In the genomic region with DNA sequence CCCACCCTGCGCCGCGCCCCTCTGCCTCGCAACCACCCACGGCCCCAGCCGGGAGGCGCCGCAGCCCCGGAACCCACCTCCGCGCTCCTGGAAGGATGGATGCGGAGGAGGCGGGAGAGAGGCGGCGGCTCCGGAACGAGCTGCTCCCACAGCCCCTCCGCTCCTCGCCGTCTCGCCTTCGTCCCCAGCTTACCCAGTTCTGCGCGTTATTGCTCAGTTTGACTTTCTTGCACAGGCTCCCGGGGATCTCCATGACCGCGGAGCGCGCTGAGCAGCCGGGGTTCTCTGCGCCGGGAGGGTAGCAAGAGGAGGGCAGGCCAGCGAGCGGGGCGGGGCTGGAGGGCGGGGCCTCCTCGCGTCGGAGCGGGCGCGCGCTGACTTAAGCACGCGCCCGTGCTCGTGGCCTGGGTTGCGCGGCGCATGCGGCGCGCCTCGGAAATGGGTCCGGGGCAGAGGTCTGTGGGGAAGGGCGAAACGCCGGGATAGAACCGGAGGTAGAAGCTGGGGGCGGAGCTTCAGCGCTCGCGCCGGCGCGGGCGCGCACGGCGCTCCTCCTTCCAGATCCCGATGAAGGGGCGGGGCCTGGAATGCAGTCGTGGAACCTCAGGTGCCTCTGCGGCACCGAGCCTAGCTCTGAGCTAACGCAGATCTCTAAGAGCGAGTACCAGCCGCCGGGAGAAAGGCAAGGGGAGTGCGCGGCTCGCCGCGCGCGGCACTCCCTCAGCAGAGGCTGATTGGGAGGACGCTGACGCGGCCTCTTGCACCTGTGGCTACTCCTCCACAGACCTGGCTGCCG, we compare ENCODE assay signal across 8 cellular contexts. TPM values are rescaled to one million over a fixed set of nuclear protein-coding genes. Genes with fewer than 3 reads are reported as not detected.
DNase-seq lines count a peak whose midpoint lies in the region; ATAC-seq and TF ChIP-seq lines count a peak whose summit lies in the region.

TSS of gene PAPSS1 (minus strand) at position 308 of the 796 bp plus-strand sequence. CDS start at position 253, 55 bp downstream.

- POLR2A ChIA-PET in naive thymus-derived CD8-positive, alpha-beta T cell (lab: Charles Lee): interaction anchor here (0.6 to 2.6 kb wide), 11 partner anchors 13 to 1840 kb away, joined by 3 to 15 read pairs (median 6); partner anchors contain the start of genes AIMP1, CYP2U1, MCUB and OSTC

- no peaks in the 10 kb centered on the region for H3K9me3 ChIP-seq in Loucy (ENCODE audit: insufficient read depth, low read depth, low read length)
- H3K9me3 ChIP-seq in RWPE2 (ENCODE audit: severe bottlenecking): no peaks in the 10 kb centered on the region

- H3K36me3 Mint-ChIP-seq in activated T-helper 2 cell treated with anti-CD3 and anti-CD28 coated beads, Interferon-gamma antibody, Interleukin-2, Interleukin-4, amounts not matched to agents 10 μg/mL and 5 μg/mL and 100 μg/mL, durations not matched to agents 14 hours and 24 hours and 36 hours (ENCODE audit: low read depth): peaks cover 10% of the 10 kb centered on the region
- H3K36me3 Mint-ChIP-seq in naive thymus-derived CD8-positive, alpha-beta T cell: no peaks in the 10 kb centered on the region
- H3K36me3 Mint-ChIP-seq in stimulated activated naive B cell treated with anti-CD40 and anti-IgM and Interleukin-4, amounts not matched to agents 10 μg/mL and 1 μg/mL and 100 μg/mL, for 72 hours: peaks cover 8 to 13% of the 10 kb centered on the region in 2 donors

- peak within 1 kb of the TSS; percentile 54 for H3K27ac ChIP-seq in RWPE2 (ENCODE audit: poor library complexity, severe bottlenecking)

- H3K9me2 ChIP-seq in Loucy (replicated peaks; ENCODE audit: low read depth, low read length): no peaks in the 10 kb centered on the region

- H3K4me3 Mint-ChIP-seq in activated T-helper 2 cell treated with anti-CD3 and anti-CD28 coated beads, Interferon-gamma antibody, Interleukin-2, Interleukin-4, amounts not matched to agents 10 μg/mL and 5 μg/mL and 100 μg/mL, durations not matched to agents 14 hours and 24 hours and 36 hours (ENCODE audit: low read depth): peak within 1 kb of the TSS; percentile 91
- peak within 1 kb of the TSS; percentile 93 to 98 (median 95) for H3K4me3 Mint-ChIP-seq in naive thymus-derived CD8-positive, alpha-beta T cell
- peak within 1 kb of the TSS; percentile 96 to 97 for H3K4me3 Mint-ChIP-seq in stimulated activated naive B cell treated with anti-CD40 and anti-IgM and Interleukin-4, amounts not matched to agents 10 μg/mL and 1 μg/mL and 100 μg/mL, for 72 hours

- H3K4me1 Mint-ChIP-seq in activated T-helper 2 cell treated with anti-CD3 and anti-CD28 coated beads, Interferon-gamma antibody, Interleukin-2, Interleukin-4, amounts not matched to agents 10 μg/mL and 5 μg/mL and 100 μg/mL, durations not matched to agents 14 hours and 24 hours and 36 hours (ENCODE audit: low read depth): peaks cover 27% of the 10 kb centered on the region
- peaks cover 22 to 32% (median 30%) of the 10 kb centered on the region in 4 donors for H3K4me1 Mint-ChIP-seq in naive thymus-derived CD8-positive, alpha-beta T cell
- H3K4me1 Mint-ChIP-seq in stimulated activated naive B cell treated with anti-CD40 and anti-IgM and Interleukin-4, amounts not matched to agents 10 μg/mL and 1 μg/mL and 100 μg/mL, for 72 hours: peaks cover 22 to 35% of the 10 kb centered on the region in 2 donors

- H3K4me1 ChIP-seq in Loucy (ENCODE audit: insufficient read depth, low read length, poor library complexity, severe bottlenecking): peaks cover 45% of the 10 kb centered on the region
- peaks cover 6% of the 10 kb centered on the region for H3K4me1 ChIP-seq in RWPE2 (ENCODE audit: insufficient read depth, poor library complexity, severe bottlenecking)

- intact Hi-C loops in activated T-helper 2 cell treated with anti-CD3 and anti-CD28 coated beads, Interferon-gamma antibody, Interleukin-2, Interleukin-4, amounts not matched to agents 10 μg/mL and 5 μg/mL and 100 μg/mL, durations not matched to agents 14 hours and 24 hours and 36 hours (cut with micrococcal nuclease): loop anchor here (1.0 kb wide), 4 partner anchors 104 to 1404 kb away; partner anchors contain the start of genes AIMP1, HADH, RPL34 and SGMS2

- H3K27me3 ChIP-seq in H7 (ENCODE audit: control insufficient read depth, insufficient read depth, low read length) (no peaks in the 10 kb centered on the region; the same call in 1 of the 2 replicates), Loucy (ENCODE audit: insufficient read depth, low read length, poor library complexity, severe bottlenecking) (no peaks in the 10 kb centered on the region), RWPE2 (ENCODE audit: insufficient read depth, poor library complexity, severe bottlenecking) (no peaks in the 10 kb centered on the region)

- DNase-seq in ELR (ENCODE audit: low read depth) (peak; percentile 97), H7 (peak; percentile 96), RWPE2 (ENCODE audit: low spot score) (peak; percentile 97), fibroblast of mammary gland (ENCODE audit: low read depth) (peak; percentile 95)
- DNase-seq in activated T-helper 2 cell treated with anti-CD3 and anti-CD28 coated beads, Interferon-gamma antibody, Interleukin-2, Interleukin-4, amounts not matched to agents 10 μg/mL and 5 μg/mL and 100 μg/mL, durations not matched to agents 14 hours and 24 hours and 36 hours (ENCODE audit: low spot score): peak; percentile 92
- peak; percentile 89 to 97 (median 95) for DNase-seq in naive thymus-derived CD8-positive, alpha-beta T cell
- DNase-seq in stimulated activated naive B cell treated with anti-CD40 and anti-IgM and Interleukin-4, amounts not matched to agents 10 μg/mL and 1 μg/mL and 100 μg/mL, for 72 hours: peak; percentile 91

- H3F3A ChIP-seq in Loucy (ENCODE audit: low read depth): no peaks in the 10 kb centered on the region

- peak within 1 kb of the TSS; percentile 84 for H3K4me2 ChIP-seq in Loucy (ENCODE audit: low read depth, low read length, poor library complexity, severe bottlenecking)

- no peaks in the 10 kb centered on the region for H3K9me3 Mint-ChIP-seq in activated T-helper 2 cell treated with anti-CD3 and anti-CD28 coated beads, Interferon-gamma antibody, Interleukin-2, Interleukin-4, amounts not matched to agents 10 μg/mL and 5 μg/mL and 100 μg/mL, durations not matched to agents 14 hours and 24 hours and 36 hours
- no peaks in the 10 kb centered on the region for H3K9me3 Mint-ChIP-seq in naive thymus-derived CD8-positive, alpha-beta T cell
- no peaks in the 10 kb centered on the region for H3K9me3 Mint-ChIP-seq in stimulated activated naive B cell treated with anti-CD40 and anti-IgM and Interleukin-4, amounts not matched to agents 10 μg/mL and 1 μg/mL and 100 μg/mL, for 72 hours

- H3K4me3 ChIP-seq in H7 (ENCODE audit: insufficient read depth, low read depth, low read length): peak within 1 kb of the TSS; percentile 86
- H3K4me3 ChIP-seq in Loucy (ENCODE audit: low read length, poor library complexity, severe bottlenecking): peak within 1 kb of the TSS; percentile 77
- peak within 1 kb of the TSS; percentile 61 for H3K4me3 ChIP-seq in RWPE2 (ENCODE audit: severe bottlenecking)
- peak within 1 kb of the TSS; percentile 86 for H3K4me3 ChIP-seq in fibroblast of mammary gland (ENCODE audit: control insufficient read depth, low read depth, low read length)

- peak within 1 kb of the TSS; percentile 72 for H3K9ac ChIP-seq in Loucy (ENCODE audit: low read depth, low read length, poor library complexity, severe bottlenecking)

- peaks cover 17% of the 10 kb centered on the region for H4K20me1 ChIP-seq in Loucy (ENCODE audit: insufficient read depth, low read length, poor library complexity, severe bottlenecking)

- H3K36me3 ChIP-seq in H7 (replicated peaks; ENCODE audit: control insufficient read depth, insufficient read depth, low read length) (no peaks in the 10 kb centered on the region; the same call in 1 of the 2 replicates), Loucy (ENCODE audit: insufficient read depth, low read length) (no peaks in the 10 kb centered on the region), RWPE2 (ENCODE audit: low read depth) (no peaks in the 10 kb centered on the region; the same call in 1 of the 2 replicates)

- TF ChIP-seq CTCF in Loucy (conservative IDR thresholded peaks at IDR 0.05; ENCODE audit: low read length) (no peak), RWPE2 (IDR thresholded peaks at IDR 0.05; ENCODE audit: poor library complexity, severe bottlenecking) (no peak), fibroblast of mammary gland (conservative IDR thresholded peaks at IDR 0.05; ENCODE audit: control insufficient read depth, insufficient read depth, low read depth, low read length) (no peak)

- H3K79me2 ChIP-seq in Loucy (ENCODE audit: insufficient read depth, low read length): peaks cover 37% of the 10 kb centered on the region

- H3K27ac Mint-ChIP-seq in activated T-helper 2 cell treated with anti-CD3 and anti-CD28 coated beads, Interferon-gamma antibody, Interleukin-2, Interleukin-4, amounts not matched to agents 10 μg/mL and 5 μg/mL and 100 μg/mL, durations not matched to agents 14 hours and 24 hours and 36 hours: peak within 1 kb of the TSS; percentile 87
- peak within 1 kb of the TSS; percentile 87 to 98 (median 95) for H3K27ac Mint-ChIP-seq in naive thymus-derived CD8-positive, alpha-beta T cell
- peak within 1 kb of the TSS; percentile 96 for H3K27ac Mint-ChIP-seq in stimulated activated naive B cell treated with anti-CD40 and anti-IgM and Interleukin-4, amounts not matched to agents 10 μg/mL and 1 μg/mL and 100 μg/mL, for 72 hours

- H2AFZ ChIP-seq in Loucy (ENCODE audit: low read length): peak within 1 kb of the TSS; percentile 97

- ATAC-seq in RWPE2 (ENCODE audit: low read depth): peak; percentile 88
- ATAC-seq in naive thymus-derived CD8-positive, alpha-beta T cell: peak; percentile 85
- ATAC-seq in stimulated activated naive B cell treated with anti-CD40 and anti-IgM and Interleukin-4, amounts not matched to agents 10 μg/mL and 1 μg/mL and 100 μg/mL, for 72 hours (replicated peaks): peak; percentile 89 to 91

- no peaks in the 10 kb centered on the region for H3K27me3 Mint-ChIP-seq in activated T-helper 2 cell treated with anti-CD3 and anti-CD28 coated beads, Interferon-gamma antibody, Interleukin-2, Interleukin-4, amounts not matched to agents 10 μg/mL and 5 μg/mL and 100 μg/mL, durations not matched to agents 14 hours and 24 hours and 36 hours (ENCODE audit: low read depth)
- H3K27me3 Mint-ChIP-seq in naive thymus-derived CD8-positive, alpha-beta T cell: no peaks in the 10 kb centered on the region
- H3K27me3 Mint-ChIP-seq in stimulated activated naive B cell treated with anti-CD40 and anti-IgM and Interleukin-4, amounts not matched to agents 10 μg/mL and 1 μg/mL and 100 μg/mL, for 72 hours: peaks cover 4 to 7% of the 10 kb centered on the region in 2 donors

RNA-seq across cellular contexts. Expression of gene PAPSS1, which starts in this region (rescaled TPM):
- total RNA-seq in H7 (2014; rRNA removed; shearing (Covaris generic)): 53.6 and 63.0 TPM in 2 replicates
- total RNA-seq in activated T-helper 2 cell treated with anti-CD3 and anti-CD28 coated beads, Interferon-gamma antibody, Interleukin-2, Interleukin-4, amounts not matched to agents 10 μg/mL and 5 μg/mL and 100 μg/mL, durations not matched to agents 14 hours and 24 hours and 36 hours: 36.9 TPM in 2 replicates
- total RNA-seq in naive thymus-derived CD8-positive, alpha-beta T cell: 10 to 100 TPM; 17.3 TPM
- polyA plus RNA-seq in naive thymus-derived CD8-positive, alpha-beta T cell: 10 to 100 TPM; 22.8 to 23.9 (median 23.2) TPM

Comparison
In these comparisons a context has a peak if more than half of its experiments do, and no peak if none do; other contexts are left out.
1. Peak in every context shown above with its lines: DNase-seq, ATAC-seq, H3K4me3 ChIP-seq and H3K27ac ChIP-seq.